In the genomic region with DNA sequence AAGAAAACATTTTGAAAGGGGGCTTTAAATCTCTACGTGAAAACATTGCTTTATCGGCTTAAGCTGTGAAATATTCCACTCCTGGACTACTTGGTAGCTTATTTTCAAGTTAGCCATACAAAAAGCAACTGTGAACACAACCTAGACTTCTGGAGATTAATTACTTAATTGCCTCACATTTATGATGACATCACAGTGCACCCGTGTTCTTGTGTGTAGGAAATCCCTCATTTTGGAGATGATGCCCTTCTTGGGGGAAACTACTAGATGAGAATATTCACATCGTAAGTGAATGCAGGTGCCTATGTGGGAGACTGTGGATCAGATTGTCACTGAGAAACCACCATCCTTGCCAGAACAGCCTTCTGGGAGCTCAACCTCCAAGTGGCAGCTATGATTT, we compare ENCODE assay signal across 22 cellular contexts.
"Had no signal": no experiment of that assay in that cellular context is flagged by ENCODE, and none has a peak within 500 bp of the region (broad histone marks: within the 10 kb centered on the region; RNA-seq: fewer than 3 reads in every experiment).

No MANE protein-coding gene starts in this region.

- H3K27me3 ChIP-seq: gastrocnemius medialis, ovary, right atrium auricular region, testis had no signal

- H3K27ac ChIP-seq: gastrocnemius medialis, ovary, psoas muscle, right atrium auricular region, testis, transverse colon had no signal

- H3K4me3 ChIP-seq: gastrocnemius medialis, mucosa of descending colon, ovary, psoas muscle, right atrium auricular region, testis, transverse colon had no signal

- DNase-seq: activated B cell treated with CpG ODN at 0.5 μM for 24 hours; activated CD4-positive, alpha-beta T cell treated with anti-CD3 and anti-CD28 coated beads, Interleukin-2, amount 50 U/mL, for 1 hour; activated CD8-positive, alpha-beta memory T cell treated with anti-CD3 and anti-CD28 coated beads, Interleukin-2, amount 10 ng/mL, durations not matched to agents 7 days and 5 days; activated CD8-positive, alpha-beta T cell treated with anti-CD3 and anti-CD28 coated beads, Interleukin-2, amount 10 ng/mL, durations not matched to agents 7 days and 5 days; activated naive CD8-positive, alpha-beta T cell treated with anti-CD3 and anti-CD28 coated beads, Interleukin-2, amount 50 U/mL, for 24 hours; activated T-cell treated with anti-CD3 and anti-CD28 coated beads, Interleukin-2, amount 50 U/mL, for 48 hours; amygdala; caudate nucleus; cortex of kidney; effector memory CD8-positive, alpha-beta T cell; erythroblast; gastrocnemius medialis; glutamatergic neuron; left cardiac atrium; left ventricle myocardium superior; mucosa of descending colon; ovary; psoas muscle; stimulated activated naive CD4-positive, alpha-beta T cell; testis; transverse colon had no signal

- H3K9me3 ChIP-seq: gastrocnemius medialis, mucosa of descending colon, ovary, psoas muscle, right atrium auricular region, testis, transverse colon had no signal

- H3K4me1 ChIP-seq: gastrocnemius medialis, psoas muscle, testis had no signal

- H3K36me3 ChIP-seq: gastrocnemius medialis, ovary, right atrium auricular region, transverse colon had no signal
